15 cellular contexts compared by ENCODE assay signal in genomic region chr9:91212592-91213243, GRCh38.
DNase-seq lines count a peak whose midpoint lies in the region; ATAC-seq and TF ChIP-seq lines count a peak whose summit lies in the region.
"Had no signal": no experiment of that assay in that cellular context is flagged by ENCODE, and none has a peak within 500 bp of the region (broad histone marks: within the 10 kb centered on the region; RNA-seq: fewer than 3 reads in every experiment).

No MANE protein-coding gene starts in this region.

- in situ Hi-C loops in ACHN (cut with HindIII; ENCODE audit: low pct_ligation_motif_present, low pct_unique_long_range_greater_than_20kb, low sequenced_read_pairs): no loop called here

- no peak overlapping the region for H3K4me3 Mint-ChIP-seq in activated naive CD4-positive, alpha-beta T cell treated with anti-CD3 and anti-CD28 coated beads for 36 hours
- H3K4me3 Mint-ChIP-seq in activated naive CD8-positive, alpha-beta T cell treated with anti-CD3 and anti-CD28 coated beads for 36 hours: no peak overlapping the region
- H3K4me3 Mint-ChIP-seq: WTC11 had no signal

- H3K4me1 ChIP-seq in lower lobe of right lung (peaks cover 17% of the 10 kb centered on the region), upper lobe of right lung (peaks cover 7% of the 10 kb centered on the region), psoas muscle (peaks cover 12% of the 10 kb centered on the region)

- 91 to 95% (median 92%) methylated on average over 10 of the region's 10 CpGs for WGBS in psoas muscle, 3 donors

- H3K9me3 ChIP-seq in lower lobe of right lung: no peaks in the 10 kb centered on the region
- no peaks in the 10 kb centered on the region for H3K9me3 ChIP-seq in upper lobe of right lung
- no peaks in the 10 kb centered on the region for H3K9me3 ChIP-seq in psoas muscle
- H3K9me3 ChIP-seq: ovary, SK-N-SH had no signal

- CTCF ChIA-PET in activated naive CD4-positive, alpha-beta T cell treated with anti-CD3 and anti-CD28 coated beads for 36 hours (lab: Charles Lee): interaction anchor here (0.9 to 1.9 kb wide), 2 partner anchors 10 to 214 kb away, joined by 4 read pairs; no protein-coding TSS in a partner anchor

- H3K4me1 Mint-ChIP-seq in activated naive CD4-positive, alpha-beta T cell treated with anti-CD3 and anti-CD28 coated beads for 36 hours (ENCODE audit: low read depth): peaks cover 46% of the 10 kb centered on the region
- H3K4me1 Mint-ChIP-seq in activated naive CD8-positive, alpha-beta T cell treated with anti-CD3 and anti-CD28 coated beads for 36 hours: peaks cover 38% of the 10 kb centered on the region

- H3K4me3 ChIP-seq in lower lobe of right lung: no peak overlapping the region
- H3K4me3 ChIP-seq in upper lobe of right lung: peak overlapping the region; percentile 21
- no peak overlapping the region for H3K4me3 ChIP-seq in psoas muscle
- H3K4me3 ChIP-seq: dorsolateral prefrontal cortex, ovary, skin epidermis had no signal

- TF ChIP-seq CTCF in lower lobe of right lung (IDR thresholded peaks at IDR 0.05): no peak
- TF ChIP-seq CTCF in upper lobe of right lung (IDR thresholded peaks at IDR 0.05): no peak
- no peak for TF ChIP-seq CTCF in psoas muscle (IDR thresholded peaks at IDR 0.05)

- peaks cover 2% of the 10 kb centered on the region for H3K36me3 ChIP-seq in lower lobe of right lung
- no peaks in the 10 kb centered on the region for H3K36me3 ChIP-seq in upper lobe of right lung
- peaks cover 0 to 9% of the 10 kb centered on the region in 2 donors for H3K36me3 ChIP-seq in psoas muscle (ENCODE audit: insufficient read depth in 1 of 2, low read depth in 1 of 2)
- H3K36me3 ChIP-seq: ovary had no signal

- intact Hi-C loops in activated naive CD4-positive, alpha-beta T cell treated with anti-CD3 and anti-CD28 coated beads for 36 hours (cut with micrococcal nuclease): loop anchor here (1.0 kb wide), 2 partner anchors 112 to 165 kb away; no protein-coding TSS in a partner anchor
- intact Hi-C loops in lower lobe of right lung (cut with DNase I) (no loop called here), upper lobe of right lung (cut with DNase I) (no loop called here), psoas muscle (cut with DNase I) (no loop called here)

- no peaks in the 10 kb centered on the region for H3K27me3 Mint-ChIP-seq in activated naive CD4-positive, alpha-beta T cell treated with anti-CD3 and anti-CD28 coated beads for 36 hours (ENCODE audit: low read depth)
- no peaks in the 10 kb centered on the region for H3K27me3 Mint-ChIP-seq in activated naive CD8-positive, alpha-beta T cell treated with anti-CD3 and anti-CD28 coated beads for 36 hours

- no peak for DNase-seq in activated naive CD4-positive, alpha-beta T cell treated with anti-CD3 and anti-CD28 coated beads for 36 hours
- no peak for DNase-seq in activated naive CD4-positive, alpha-beta T cell treated with Interleukin-2 at 50 U/mL for 16 hours
- DNase-seq in activated naive CD8-positive, alpha-beta T cell treated with anti-CD3 and anti-CD28 coated beads for 36 hours: no peak
- no peak for DNase-seq in lower lobe of right lung
- DNase-seq in upper lobe of right lung: no peak
- DNase-seq in ACHN: no peak
- DNase-seq in psoas muscle: no peak
- no peak for DNase-seq in midbrain (lab: John Stamatoyannopoulos, UW)
- DNase-seq: dorsolateral prefrontal cortex, mammary epithelial cell, NCI-H2171, ovary, SK-N-SH had no signal

- H3K9me3 Mint-ChIP-seq in activated naive CD4-positive, alpha-beta T cell treated with anti-CD3 and anti-CD28 coated beads for 36 hours: no peaks in the 10 kb centered on the region
- peaks cover 1% of the 10 kb centered on the region for H3K9me3 Mint-ChIP-seq in activated naive CD8-positive, alpha-beta T cell treated with anti-CD3 and anti-CD28 coated beads for 36 hours

- H3K27ac ChIP-seq in lower lobe of right lung: peak overlapping the region; percentile 65
- H3K27ac ChIP-seq in upper lobe of right lung: peak overlapping the region; percentile 68
- H3K27ac ChIP-seq in psoas muscle: no peak overlapping the region
- H3K27ac ChIP-seq: dorsolateral prefrontal cortex had no signal

- H3K36me3 Mint-ChIP-seq in activated naive CD4-positive, alpha-beta T cell treated with anti-CD3 and anti-CD28 coated beads for 36 hours (ENCODE audit: low read depth): peaks cover 6% of the 10 kb centered on the region
- peaks cover 29% of the 10 kb centered on the region for H3K36me3 Mint-ChIP-seq in activated naive CD8-positive, alpha-beta T cell treated with anti-CD3 and anti-CD28 coated beads for 36 hours

- peak overlapping the region; percentile 90 for H3K27ac Mint-ChIP-seq in activated naive CD4-positive, alpha-beta T cell treated with anti-CD3 and anti-CD28 coated beads for 36 hours
- H3K27ac Mint-ChIP-seq in activated naive CD8-positive, alpha-beta T cell treated with anti-CD3 and anti-CD28 coated beads for 36 hours: peak overlapping the region; percentile 93

- ATAC-seq in lower lobe of right lung (no peak), upper lobe of right lung (no peak), psoas muscle (no peak)
- ATAC-seq: WTC11 had no signal

- no peaks in the 10 kb centered on the region for H3K27me3 ChIP-seq in lower lobe of right lung (ENCODE audit: low read depth)
- H3K27me3 ChIP-seq in upper lobe of right lung: no peaks in the 10 kb centered on the region
- H3K27me3 ChIP-seq in psoas muscle (ENCODE audit: insufficient read depth in 3 of 3, low read length in 2 of 3): no peaks in the 10 kb centered on the region
- H3K27me3 ChIP-seq: dorsolateral prefrontal cortex, ovary had no signal
